7 cellular contexts compared by ENCODE assay signal in the genomic region with DNA sequence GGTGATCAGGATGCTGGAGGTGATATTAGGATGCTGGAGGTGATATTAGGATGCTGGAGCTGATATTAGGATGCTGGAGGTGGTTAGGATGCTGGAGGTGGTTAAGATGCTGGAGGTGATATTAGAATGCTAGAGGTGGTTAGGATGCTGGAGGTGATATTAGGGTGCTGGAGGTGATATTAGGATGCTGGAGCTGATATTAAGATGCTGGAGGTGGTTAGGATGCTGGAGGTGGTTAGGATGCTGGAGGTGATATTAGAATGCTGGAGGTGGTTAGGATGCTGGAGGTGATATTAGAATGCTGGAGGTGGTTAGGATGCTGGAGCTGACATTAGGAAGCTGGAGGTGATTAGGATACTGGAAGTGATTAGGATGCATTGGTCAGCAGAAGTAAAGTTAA.
"Had no signal": no experiment of that assay in that cellular context is flagged by ENCODE, and none has a peak within 500 bp of the region (broad histone marks: within the 10 kb centered on the region; RNA-seq: fewer than 3 reads in every experiment).

No MANE protein-coding gene starts in this region.

- H3K9me3 Mint-ChIP-seq: GM23338, H9, HFFc6 had no signal

- H3K9me3 ChIP-seq: HAP-1 had no signal

- H3K27ac Mint-ChIP-seq: GM23338, H9, HFFc6 had no signal

- H3K27ac ChIP-seq: GM23248 had no signal

- H2AFZ ChIP-seq: GM23248, GM23338 had no signal

- H3K9ac ChIP-seq: GM23248 had no signal

- H3K4me3 ChIP-seq: GM23248, GM23338, HAP-1 had no signal

- H3K36me3 ChIP-seq: HAP-1 had no signal

- H3K4me1 ChIP-seq: HAP-1 had no signal

- H3K4me2 ChIP-seq: GM23338 had no signal

- DNase-seq: GM23248, GOT3, H9, HCEC 1CT, HFFc6 had no signal

- H3K4me3 Mint-ChIP-seq: GM23338, H9, HFFc6 had no signal
